ENCODE assay signal across 9 cellular contexts in genomic region chr14:38989917-38990546, GRCh38.
DNase-seq lines count a peak whose midpoint lies in the region; ATAC-seq and TF ChIP-seq lines count a peak whose summit lies in the region.
"Had no signal": no experiment of that assay in that cellular context is flagged by ENCODE, and none has a peak within 500 bp of the region (broad histone marks: within the 10 kb centered on the region; RNA-seq: fewer than 3 reads in every experiment).

No MANE protein-coding gene starts in this region.

- no peaks in the 10 kb centered on the region for H3K27me3 Mint-ChIP-seq in stimulated activated naive B cell treated with anti-CD40 and anti-IgM and Interleukin-4, amounts not matched to agents 10 μg/mL and 1 μg/mL and 100 μg/mL, for 72 hours

- peak overlapping the region in 2 of 10 donors; percentile 4 to 18 for H3K4me3 ChIP-seq in heart right ventricle
- H3K4me3 ChIP-seq in OCI-LY3 (ENCODE audit: low read length): no peak overlapping the region

- H3K4me2 ChIP-seq in OCI-LY3 (ENCODE audit: low read length): peak overlapping the region; percentile 41; the same call in 1 of the 2 replicates

- H3K36me3 Mint-ChIP-seq in stimulated activated naive B cell treated with anti-CD40 and anti-IgM and Interleukin-4, amounts not matched to agents 10 μg/mL and 1 μg/mL and 100 μg/mL, for 72 hours: no peaks in the 10 kb centered on the region
- H3K36me3 Mint-ChIP-seq: CD4-positive, alpha-beta memory T cell had no signal

- H3K4me1 Mint-ChIP-seq in stimulated activated naive B cell treated with anti-CD40 and anti-IgM and Interleukin-4, amounts not matched to agents 10 μg/mL and 1 μg/mL and 100 μg/mL, for 72 hours: peaks cover 8 to 18% of the 10 kb centered on the region in 2 donors

- H3K4me3 Mint-ChIP-seq in stimulated activated naive B cell treated with anti-CD40 and anti-IgM and Interleukin-4, amounts not matched to agents 10 μg/mL and 1 μg/mL and 100 μg/mL, for 72 hours: peak overlapping the region; percentile 4 to 6

- H3K4me1 ChIP-seq in heart right ventricle (peaks cover 0 to 55% (median 15%) of the 10 kb centered on the region in 9 donors), OCI-LY3 (ENCODE audit: low read length) (peaks cover 6% of the 10 kb centered on the region; the same call in 1 of the 2 replicates)

- H3K27me3 ChIP-seq in heart right ventricle (no peaks in the 10 kb centered on the region), OCI-LY3 (ENCODE audit: low read depth, low read length) (no peaks in the 10 kb centered on the region)

- peak in 1 of 8 donors; percentile 41 for ATAC-seq in heart right ventricle
- no peak for ATAC-seq in Right ventricle myocardium superior (ENCODE audit: poor library complexity)
- ATAC-seq in HG02938 (IDR thresholded peaks at IDR 0.05; ENCODE audit: unreplicated experiment): peak; percentile 94
- ATAC-seq in stimulated activated naive B cell treated with anti-CD40 and anti-IgM and Interleukin-4, amounts not matched to agents 10 μg/mL and 1 μg/mL and 100 μg/mL, for 72 hours (replicated peaks): peak; percentile 33 to 76

- H2AFZ ChIP-seq in OCI-LY3 (ENCODE audit: low read depth, low read length): no peak overlapping the region

- H3K9me3 ChIP-seq in heart right ventricle: no peaks in the 10 kb centered on the region
- H3K9me3 ChIP-seq in OCI-LY3 (ENCODE audit: insufficient read depth, low read length): no peaks in the 10 kb centered on the region

- 45 to 71% methylated on average over 2 of the region's 2 CpGs for WGBS in heart right ventricle, 2 donors

- DNase-seq in heart right ventricle: no peak
- no peak for DNase-seq in Right ventricle myocardium superior
- no peak for DNase-seq in stimulated activated naive B cell treated with anti-CD40 and anti-IgM and Interleukin-4, amounts not matched to agents 10 μg/mL and 1 μg/mL and 100 μg/mL, for 72 hours
- no peak for DNase-seq in NCI-H748 (lab: John Stamatoyannopoulos, UW; ENCODE audit: unreplicated experiment)
- no peak for DNase-seq in NCI-H1048 (lab: John Stamatoyannopoulos, UW)
- no peak for DNase-seq in glomerular visceral epithelial cell (ENCODE audit: extremely low spot score)
- DNase-seq: CD4-positive, alpha-beta memory T cell had no signal

- no peaks in the 10 kb centered on the region for H3K36me3 ChIP-seq in heart right ventricle
- no peaks in the 10 kb centered on the region for H3K36me3 ChIP-seq in OCI-LY3 (replicated peaks; ENCODE audit: low read depth, low read length)

- TF ChIP-seq CTCF in heart right ventricle (IDR thresholded peaks at IDR 0.05) (no peak), OCI-LY3 (IDR thresholded peaks at IDR 0.05; ENCODE audit: low read depth, low read length) (no peak)

- intact Hi-C loops in heart right ventricle (cut with DNase I) (loop anchor here in 4 of 10 donors (5.0 to 10.0 kb wide), 4 partner anchors 105 to 625 kb away; no protein-coding TSS in a partner anchor), Right ventricle myocardium superior (cut with DNase I) (loop anchor here (10.0 kb wide), 1 partner anchor 115 kb away; no protein-coding TSS in a partner anchor)

- H3K27ac ChIP-seq in heart right ventricle: peak overlapping the region in 7 of 10 donors; percentile 7 to 79 (median 51)
- H3K27ac ChIP-seq in OCI-LY3 (ENCODE audit: low read length): no peak overlapping the region

- no peaks in the 10 kb centered on the region for H3K79me2 ChIP-seq in OCI-LY3 (ENCODE audit: low read length)

- no peak overlapping the region for H3K27ac Mint-ChIP-seq in stimulated activated naive B cell treated with anti-CD40 and anti-IgM and Interleukin-4, amounts not matched to agents 10 μg/mL and 1 μg/mL and 100 μg/mL, for 72 hours

- H4K20me1 ChIP-seq in OCI-LY3 (ENCODE audit: insufficient read depth, low read length): no peaks in the 10 kb centered on the region

- peaks cover 0 to 1% of the 10 kb centered on the region in 2 donors for H3K9me3 Mint-ChIP-seq in stimulated activated naive B cell treated with anti-CD40 and anti-IgM and Interleukin-4, amounts not matched to agents 10 μg/mL and 1 μg/mL and 100 μg/mL, for 72 hours

- H3K9ac ChIP-seq in OCI-LY3 (ENCODE audit: low read length): no peak overlapping the region
